17 cellular contexts compared by ENCODE assay signal in the genomic region with DNA sequence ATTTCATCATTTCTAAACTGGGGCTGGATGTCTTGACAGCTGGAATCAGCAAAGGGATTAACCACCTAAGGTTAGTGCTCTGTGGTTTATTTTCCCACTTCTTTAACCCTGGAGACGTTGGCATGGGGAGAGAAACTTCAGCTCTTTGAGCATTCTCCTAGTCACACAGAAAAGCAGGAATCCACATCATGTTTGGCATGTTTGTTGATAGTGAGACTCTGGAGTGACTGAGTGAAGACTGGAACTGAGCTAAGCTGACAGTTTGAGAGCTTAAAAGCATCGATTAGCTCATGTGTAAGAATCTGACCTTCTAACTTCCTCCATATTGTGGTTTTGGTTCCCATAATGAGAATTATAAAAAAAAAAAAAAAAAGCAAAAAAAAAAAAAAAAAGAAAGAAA.
DNase-seq lines count a peak whose midpoint lies in the region; ATAC-seq lines count a peak whose summit lies in the region.
"Had no signal": no experiment of that assay in that cellular context is flagged by ENCODE, and none has a peak within 500 bp of the region (broad histone marks: within the 10 kb centered on the region; RNA-seq: fewer than 3 reads in every experiment).

No MANE protein-coding gene starts in this region.

- peak; percentile 49 for ATAC-seq in GM21367 (IDR thresholded peaks at IDR 0.05; ENCODE audit: unreplicated experiment)
- peak; percentile 52 for ATAC-seq in HG03175 (IDR thresholded peaks at IDR 0.05; ENCODE audit: unreplicated experiment)
- ATAC-seq: mucosa of descending colon had no signal

- peak; percentile 1 for DNase-seq in GDM1 (lab: John Stamatoyannopoulos, UW)
- peak; percentile 36 for DNase-seq in OCI-M1 (lab: John Stamatoyannopoulos, UW)
- no peak for DNase-seq in COLO668 (lab: John Stamatoyannopoulos, UW; ENCODE audit: unreplicated experiment)
- no peak for DNase-seq in activated effector memory CD4-positive, alpha-beta T cell treated with anti-CD3 and anti-CD28 coated beads, Interleukin-2, amount 50 U/mL, for 16 hours
- no peak for DNase-seq in nucleus accumbens (lab: John Stamatoyannopoulos, UW)
- DNase-seq in NCI-H187 treated with DMSO at 0.1 percent for 48 hours (lab: John Stamatoyannopoulos, UW), result no peak
- DNase-seq: amygdala; C1 segment of cervical spinal cord; DND-41; mucosa of descending colon; NCI-H1694; NCI-H524; small intestine; stimulated activated naive CD4-positive, alpha-beta T cell treated with Interleukin-2 at 50 U/mL for 16 hours; upper lobe of left lung had no signal

Comparison
In these comparisons a context has a peak if more than half of its experiments do, and no peak if none do; other contexts are left out.
1. DNase-seq: peak in GDM1 (single experiment) and OCI-M1 (single experiment); none in COLO668 (single experiment), activated effector memory CD4-positive, alpha-beta T cell treated with anti-CD3 and anti-CD28 coated beads, Interleukin-2, amount 50 U/mL, for 16 hours (single experiment), nucleus accumbens (0 of 56) and NCI-H187 treated with DMSO at 0.1 percent for 48 hours (single experiment).